Comparison of ENCODE assay signal across 16 cellular contexts in the genomic region with DNA sequence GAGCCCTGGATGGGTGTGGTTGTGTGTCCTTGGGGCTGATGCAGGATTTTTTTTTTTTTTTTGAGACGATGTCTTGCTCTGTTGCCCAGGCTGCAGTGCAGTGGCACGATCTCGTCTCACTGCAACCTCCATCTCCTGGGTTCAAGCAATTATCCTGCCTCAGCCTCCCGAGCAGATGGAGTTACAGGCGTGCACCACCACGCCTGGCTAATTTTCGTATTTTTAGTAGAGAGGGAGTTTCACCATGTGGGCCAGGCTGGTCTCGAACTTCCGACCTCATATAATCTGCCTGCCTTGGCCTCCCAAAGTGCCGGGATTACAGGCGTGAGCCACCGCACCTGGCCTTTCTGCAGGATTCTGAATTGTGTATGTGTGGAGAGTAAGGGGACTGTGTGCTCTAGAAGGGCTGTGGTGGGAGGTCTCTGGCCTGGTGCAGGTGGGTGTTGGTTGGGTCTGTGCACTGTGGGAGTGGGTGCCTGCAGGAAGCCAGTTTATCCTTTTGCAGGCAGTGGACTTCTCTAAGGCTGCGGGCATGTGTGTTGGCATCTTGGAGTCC. TPM values are rescaled to one million over a fixed set of nuclear protein-coding genes. Genes with fewer than 3 reads are reported as not detected.
DNase-seq lines count a peak whose midpoint lies in the region; ATAC-seq, FAIRE-seq and TF ChIP-seq lines count a peak whose summit lies in the region.
"Had no signal": no experiment of that assay in that cellular context is flagged by ENCODE, and none has a peak within 500 bp of the region (broad histone marks: within the 10 kb centered on the region; RNA-seq: fewer than 3 reads in every experiment).

No MANE protein-coding gene starts in this region.

- no peak for FAIRE-seq in H54 (lab: Jason Lieb, UNC)

- H3K9ac ChIP-seq in SK-N-SH, result no peak overlapping the region

- H3K4me1 ChIP-seq in SK-N-SH (ENCODE audit: control insufficient read depth in 1 of 2, insufficient read depth in 2 of 2, low read depth in 1 of 2, low read length in 1 of 2) (peaks cover 6 to 10% of the 10 kb centered on the region in 2 experiments; a peak in 1 of 4 replicates), lower lobe of right lung (peaks cover 40% of the 10 kb centered on the region), thyroid gland (peaks cover 29 to 67% of the 10 kb centered on the region in 2 donors), body of pancreas (no peaks in the 10 kb centered on the region)
- H3K4me1 ChIP-seq: psoas muscle had no signal

- TF ChIP-seq POLR2A in thyroid gland (IDR thresholded peaks at IDR 0.05) (no peak), H54 (IDR thresholded peaks at IDR 0.05; ENCODE audit: low read depth, low read length) (no peak), body of pancreas (IDR thresholded peaks at IDR 0.05) (no peak)

- no peak overlapping the region for H3K4me3 ChIP-seq in SK-N-SH (ENCODE audit: low read depth in 2 of 2, low read length in 1 of 2)
- H3K4me3 ChIP-seq in lower lobe of right lung, result no peak overlapping the region
- no peak overlapping the region for H3K4me3 ChIP-seq in thyroid gland (replicated peaks in 1 of 3)
- H3K4me3 ChIP-seq in body of pancreas, result no peak overlapping the region
- H3K4me3 ChIP-seq: psoas muscle, SJCRH30 had no signal

- H3F3A ChIP-seq in SK-N-SH (replicated peaks; ENCODE audit: insufficient read depth), result peaks cover 46% of the 10 kb centered on the region

- H4K20me1 ChIP-seq in SK-N-SH (ENCODE audit: insufficient read depth), result no peaks in the 10 kb centered on the region

- H3K27me3 ChIP-seq in SK-N-SH (ENCODE audit: insufficient read depth) (no peaks in the 10 kb centered on the region), lower lobe of right lung (ENCODE audit: low read depth) (no peaks in the 10 kb centered on the region), thyroid gland (no peaks in the 10 kb centered on the region), body of pancreas (no peaks in the 10 kb centered on the region)
- H3K27me3 ChIP-seq: SJCRH30 had no signal

- 86% methylated on average over 13 of the region's 13 CpGs for WGBS in SK-N-SH (ENCODE audit: low lambda C conversion rate)
- WGBS in thyroid gland, 2 donors, result 93 to 95% methylated on average over 13 of the region's 13 CpGs
- WGBS in body of pancreas, 2 donors, result 88 to 89% methylated on average over 13 of the region's 13 CpGs

- POLR2A ChIA-PET in SK-N-SH (lab: Yijun Ruan, JAX), result interaction anchor here (1.4 to 3.1 kb wide), 2 partner anchors 11 to 12 kb away, joined by 8 to 51 read pairs; a partner anchor contains a TSS

- no peak for TF ChIP-seq CTCF in SK-N-SH (IDR thresholded peaks at IDR 0.05)
- no peak for TF ChIP-seq CTCF in brain (conservative IDR thresholded peaks at IDR 0.05)
- TF ChIP-seq CTCF in lower lobe of right lung (IDR thresholded peaks at IDR 0.05), result no peak
- TF ChIP-seq CTCF in thyroid gland (IDR thresholded peaks at IDR 0.05), result no peak
- no peak for TF ChIP-seq CTCF in body of pancreas (IDR thresholded peaks at IDR 0.05)

- H3K9me3 Mint-ChIP-seq in brain, result peaks cover 0 to 13% (median 0%) of the 10 kb centered on the region in 5 experiments
- H3K9me3 Mint-ChIP-seq: activated naive CD4-positive, alpha-beta T cell treated with anti-CD3 and anti-CD28 coated beads, Interleukin-2, amount 50 U/mL, for 24 hours; central memory CD8-positive, alpha-beta T cell; stimulated activated effector memory CD8-positive, alpha-beta T cell treated with anti-CD3 and anti-CD28 coated beads, Interleukin-12 subunit alpha, Interleukin-12 subunit beta, amount 100 ng/mL, for 72 hours had no signal

- no peak for DNase-seq in SK-N-SH
- no peak for DNase-seq in lower lobe of right lung
- DNase-seq in thyroid gland, result no peak
- DNase-seq in H54 (ENCODE audit: insufficient read length, low spot score), result no peak
- DNase-seq in body of pancreas, result no peak
- DNase-seq in NCI-H82 (lab: John Stamatoyannopoulos, UW), result no peak
- DNase-seq: activated CD8-positive, alpha-beta memory T cell treated with anti-CD3 and anti-CD28 coated beads, Interleukin-2, amount 50 U/mL, for 4 hours; stimulated activated CD4-positive, alpha-beta T cell treated with anti-CD3 and anti-CD28 coated beads, Interleukin-4, amount 100 ng/mL, for 24 hours had no signal

- TF ChIP-seq RAD21 in SK-N-SH (IDR thresholded peaks at IDR 0.05; ENCODE audit: low read length), result no peak

- TF ChIP-seq EP300 in SK-N-SH (IDR thresholded peaks at IDR 0.05; ENCODE audit: borderline replicate concordance in 1 of 2, low read depth in 1 of 2, low read length in 1 of 2), result no peak

- no peaks in the 10 kb centered on the region for H3K9me2 ChIP-seq in SK-N-SH

- H3K27me3 Mint-ChIP-seq in brain, result no peaks in the 10 kb centered on the region
- H3K27me3 Mint-ChIP-seq: activated naive CD4-positive, alpha-beta T cell treated with anti-CD3 and anti-CD28 coated beads, Interleukin-2, amount 50 U/mL, for 24 hours had no signal

- peak overlapping the region; percentile 23; the same call in 1 of the 2 replicates for H3K4me2 ChIP-seq in SK-N-SH

- H3K4me1 Mint-ChIP-seq in brain, result peaks cover 15% of the 10 kb centered on the region
- H3K4me1 Mint-ChIP-seq: central memory CD8-positive, alpha-beta T cell; stimulated activated effector memory CD8-positive, alpha-beta T cell treated with anti-CD3 and anti-CD28 coated beads, Interleukin-12 subunit alpha, Interleukin-12 subunit beta, amount 100 ng/mL, for 72 hours had no signal

- H2AFZ ChIP-seq in SK-N-SH (ENCODE audit: low read depth), result no peak overlapping the region

- peak overlapping the region; percentile 4 to 96 (median 46) for H3K27ac Mint-ChIP-seq in brain
- H3K27ac Mint-ChIP-seq: activated naive CD4-positive, alpha-beta T cell treated with anti-CD3 and anti-CD28 coated beads, Interleukin-2, amount 50 U/mL, for 24 hours; stimulated activated effector memory CD8-positive, alpha-beta T cell treated with anti-CD3 and anti-CD28 coated beads, Interleukin-12 subunit alpha, Interleukin-12 subunit beta, amount 100 ng/mL, for 72 hours had no signal

- H3K36me3 ChIP-seq in SK-N-SH (replicated peaks in 1 of 2; ENCODE audit: control insufficient read depth in 1 of 2, insufficient read depth in 2 of 2, low read length in 1 of 2) (no peaks in the 10 kb centered on the region), lower lobe of right lung (no peaks in the 10 kb centered on the region), thyroid gland (no peaks in the 10 kb centered on the region), body of pancreas (replicated peaks in 1 of 2; ENCODE audit: insufficient read depth in 1 of 2, low read depth in 2 of 2) (no peaks in the 10 kb centered on the region)
- H3K36me3 ChIP-seq: SJCRH30 had no signal

- CTCF ChIA-PET in SK-N-SH (lab: Yijun Ruan, JAX), result interaction anchor here (1.1 to 33.9 kb wide), 6 partner anchors 17 to 31 kb away, joined by 4 to 1802 read pairs (median 18); no protein-coding TSS in a partner anchor

- peaks cover 3% of the 10 kb centered on the region; the same call in 1 of the 2 replicates for H3K79me2 ChIP-seq in SK-N-SH (ENCODE audit: insufficient read depth)

- no peak overlapping the region for H3K4me3 Mint-ChIP-seq in brain
- H3K4me3 Mint-ChIP-seq: activated naive CD4-positive, alpha-beta T cell treated with anti-CD3 and anti-CD28 coated beads, Interleukin-2, amount 50 U/mL, for 24 hours; central memory CD8-positive, alpha-beta T cell; stimulated activated effector memory CD8-positive, alpha-beta T cell treated with anti-CD3 and anti-CD28 coated beads, Interleukin-12 subunit alpha, Interleukin-12 subunit beta, amount 100 ng/mL, for 72 hours had no signal

- ATAC-seq in SK-N-SH treated with all-trans-retinoic acid at 6 μM for 48 hours (no peak), lower lobe of right lung (no peak), body of pancreas (no peak)

- H3K27ac ChIP-seq in SK-N-SH (ENCODE audit: low read depth in 2 of 2, low read length in 1 of 2) (peak overlapping the region; percentile 86 to 91; a peak in 3 of 4 replicates), lower lobe of right lung (peak overlapping the region; percentile 89), thyroid gland (peak overlapping the region in 2 of 3 donors; percentile 61 to 95), body of pancreas (no peak overlapping the region)
- H3K27ac ChIP-seq: SJCRH30 had no signal

- no peaks in the 10 kb centered on the region for H3K36me3 Mint-ChIP-seq in brain
- H3K36me3 Mint-ChIP-seq: activated naive CD4-positive, alpha-beta T cell treated with anti-CD3 and anti-CD28 coated beads, Interleukin-2, amount 50 U/mL, for 24 hours; stimulated activated effector memory CD8-positive, alpha-beta T cell treated with anti-CD3 and anti-CD28 coated beads, Interleukin-12 subunit alpha, Interleukin-12 subunit beta, amount 100 ng/mL, for 72 hours had no signal

- intact Hi-C loops in lower lobe of right lung (cut with DNase I) (no loop called here), thyroid gland (cut with DNase I) (no loop called here), body of pancreas (cut with DNase I) (no loop called here)

- no peaks in the 10 kb centered on the region for H3K9me3 ChIP-seq in SK-N-SH
- H3K9me3 ChIP-seq in lower lobe of right lung, result no peaks in the 10 kb centered on the region
- no peaks in the 10 kb centered on the region for H3K9me3 ChIP-seq in thyroid gland
- H3K9me3 ChIP-seq in body of pancreas, result no peaks in the 10 kb centered on the region
- H3K9me3 ChIP-seq: psoas muscle, SJCRH30 had no signal

TF ChIP-seq in SK-N-SH, 30 proteins besides CTCF, POLR2A, EP300 and RAD21:
- TF ChIP-seq RFX5 (IDR thresholded peaks at IDR 0.05; ENCODE audit: low read length), result no peak
- TF ChIP-seq FOXJ3 (CRISPR knock-in tag; IDR thresholded peaks at IDR 0.05), result no peak
- TF ChIP-seq MXI1 (IDR thresholded peaks at IDR 0.05; ENCODE audit: low read depth, low read length), result no peak

TF ChIP-seq in SK-N-SH treated with all-trans-retinoic acid at 6 μM for 48 hours, 23 proteins besides CTCF, POLR2A, EP300 and RAD21 (continues in another document):
- TF ChIP-seq ZFP3 (CRISPR knock-in tag; IDR thresholded peaks at IDR 0.05) (no peak), ZNF70 (CRISPR knock-in tag; IDR thresholded peaks at IDR 0.05) (no peak)

RNA-seq across cellular contexts. Expression of a gene that starts 11.0 kb away (rescaled TPM):
- polyA plus RNA-seq in SK-N-SH (2012; rRNA removed) (324 and 493 TPM in 2 replicates), brain (ENCODE audit: insufficient read depth, low read depth, low replicate concordance) (109 TPM)
- polyA plus RNA-seq in SK-N-SH (2012; cell fraction: cytosol; rRNA removed), result 194 and 301 TPM in 2 replicates
- 945 and 1,537 TPM in 2 replicates for polyA plus RNA-seq in SK-N-SH (2012; cell fraction: nucleus; rRNA removed)
- total RNA-seq in lower lobe of right lung (196 TPM), thyroid gland (1,000 to 10,000 TPM; 1,083 to 1,350 (median 1,205) TPM), body of pancreas (100 to 1,000 TPM; 169 to 245 TPM)

RNA-seq across cellular contexts. Expression of a gene that starts 43.6 kb away (rescaled TPM):
- polyA plus RNA-seq in SK-N-SH (2012; rRNA removed) (0.21 TPM in 1 of 2 replicates, not detected in the other), brain (ENCODE audit: insufficient read depth, low read depth, low replicate concordance) (6.3 TPM)
- polyA plus RNA-seq in SK-N-SH (2012; cell fraction: cytosol; rRNA removed), result 0.39 TPM in 1 of 2 replicates, not detected in the other
- not detected in 2 replicates for polyA plus RNA-seq in SK-N-SH (2012; cell fraction: nucleus; rRNA removed)
- total RNA-seq in lower lobe of right lung (17.1 TPM), thyroid gland (1 to 10 TPM; 1.1 to 4.8 (median 3.4) TPM), body of pancreas (not detected)
- total RNA-seq: A172, SJCRH30 had no signal

Comparison
In these comparisons a context has a peak if more than half of its experiments do, and no peak if none do; other contexts are left out.
1. H3K27ac ChIP-seq: peak in SK-N-SH (2 of 2), lower lobe of right lung (single experiment) and thyroid gland (2 of 3); none in body of pancreas (0 of 4).